8 cellular contexts compared by ENCODE assay signal in the genomic region with DNA sequence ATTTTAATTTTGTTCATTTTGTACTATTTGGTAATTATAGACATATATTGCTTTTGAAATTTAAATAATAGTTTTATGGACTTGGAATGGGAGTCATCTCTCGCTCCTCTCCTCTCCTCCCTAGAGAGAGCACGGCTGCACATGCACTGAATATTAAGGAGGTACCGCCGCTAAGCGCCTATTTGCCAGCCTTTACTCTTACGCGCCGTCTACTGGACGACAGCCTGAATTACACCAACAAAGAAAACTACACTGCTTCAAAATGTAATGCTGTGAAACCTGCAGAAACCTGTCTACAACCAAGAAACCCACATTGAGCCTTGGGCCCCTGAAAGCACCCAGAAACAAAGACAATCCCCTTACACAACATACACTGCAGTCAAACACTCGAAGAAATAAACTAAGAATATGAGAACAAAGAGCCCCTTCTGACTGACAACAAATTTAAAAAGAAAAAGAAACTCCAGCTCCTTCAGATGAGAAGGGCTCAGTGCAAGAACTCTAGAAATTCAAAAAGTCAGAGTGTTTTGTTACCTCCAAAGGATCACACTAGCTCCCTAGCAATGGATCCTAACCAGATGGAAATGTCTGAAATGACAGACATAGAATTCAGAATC.
A peak's percentile ranks its signal among the peaks of the same experiment; 100 is the strongest.
DNase-seq lines count a peak whose midpoint lies in the region; ATAC-seq, FAIRE-seq and TF ChIP-seq lines count a peak whose summit lies in the region.
"Had no signal": no experiment of that assay in that cellular context is flagged by ENCODE, and none has a peak within 500 bp of the region (broad histone marks: within the 10 kb centered on the region; RNA-seq: fewer than 3 reads in every experiment).

No MANE protein-coding gene starts in this region.

- no peak overlapping the region for H2AK5ac ChIP-seq in IMR-90 (ENCODE audit: low read depth, low read length)

- H3K9me3 ChIP-seq in IMR-90 (ENCODE audit: control insufficient read depth, insufficient read depth, low read length): no peaks in the 10 kb centered on the region
- no peaks in the 10 kb centered on the region for H3K9me3 ChIP-seq in K562 (replicated peaks; ENCODE audit: control insufficient read depth, insufficient read depth, low read depth, low read length)
- peaks cover 0 to 30% (median 0%) of the 10 kb centered on the region in 11 donors for H3K9me3 ChIP-seq in heart right ventricle
- peaks cover 0 to 4% (median 0%) of the 10 kb centered on the region in 3 donors for H3K9me3 ChIP-seq in esophagus squamous epithelium

- no peaks in the 10 kb centered on the region for H3K36me3 Mint-ChIP-seq in nephron progenitor cell (ENCODE audit: low read depth)
- H3K36me3 Mint-ChIP-seq: activated naive CD4-positive, alpha-beta T cell treated with anti-CD3 and anti-CD28 coated beads, Interleukin-2, amount 50 U/mL, for 24 hours had no signal

- no peak overlapping the region for H3K4me2 ChIP-seq in IMR-90 (ENCODE audit: low read depth, low read length)
- no peak overlapping the region for H3K4me2 ChIP-seq in K562 (ENCODE audit: insufficient read depth, low read length)

- no peak overlapping the region for H4K91ac ChIP-seq in IMR-90 (ENCODE audit: insufficient read depth, low read depth, low read length)

- no peak overlapping the region for H2BK120ac ChIP-seq in IMR-90 (ENCODE audit: low read depth, low read length)

- no peaks in the 10 kb centered on the region for H3K9me1 ChIP-seq in IMR-90 (ENCODE audit: insufficient read depth, low read length)
- no peaks in the 10 kb centered on the region for H3K9me1 ChIP-seq in K562 (ENCODE audit: control insufficient read depth, insufficient read depth, low read length)

- no peak overlapping the region for H2AK9ac ChIP-seq in IMR-90 (replicated peaks; ENCODE audit: low read depth, low read length, poor library complexity)

- no peaks in the 10 kb centered on the region for H3K4me1 Mint-ChIP-seq in nephron progenitor cell
- H3K4me1 Mint-ChIP-seq: activated naive CD4-positive, alpha-beta T cell treated with anti-CD3 and anti-CD28 coated beads, Interleukin-2, amount 50 U/mL, for 24 hours had no signal

- H3K9ac ChIP-seq in IMR-90 (ENCODE audit: low read depth, low read length) (no peak overlapping the region), K562 (ENCODE audit: insufficient read depth in 1 of 2, low read depth in 2 of 2, low read length in 2 of 2) (no peak overlapping the region)

- H2BK20ac ChIP-seq in IMR-90 (ENCODE audit: low read depth, low read length): no peak overlapping the region

- in situ Hi-C loops in IMR-90 (cut with MboI; ENCODE audit: low sequenced_read_pairs) (no loop called here), K562 (cut with MboI) (no loop called here)

- no peak overlapping the region for H3K4me3 ChIP-seq in GM12865 (ENCODE audit: low read depth, low read length)
- H3K4me3 ChIP-seq in IMR-90 (ENCODE audit: insufficient read depth, low read depth, low read length): no peak overlapping the region
- H3K4me3 ChIP-seq in K562: no peak overlapping the region
- H3K4me3 ChIP-seq in heart right ventricle: no peak overlapping the region
- no peak overlapping the region for H3K4me3 ChIP-seq in esophagus squamous epithelium

- POLR2A ChIA-PET in IMR-90 (lab: Charles Lee; ENCODE audit: unreplicated experiment): no interaction called here
- POLR2A ChIA-PET in K562 (lab: Yijun Ruan, JAX): no interaction called here

- BruUV-seq in IMR-90 (replicated peaks; lab: Mats Ljungman, UMichigan): no TSS peak
- no TSS peak for BruUV-seq in K562 (replicated peaks; lab: Mats Ljungman, UMichigan)

- no peak overlapping the region for H3K14ac ChIP-seq in IMR-90 (replicated peaks; ENCODE audit: low read depth, low read length)

- H3K56ac ChIP-seq in IMR-90 (ENCODE audit: extremely low read depth, insufficient read depth, low read length): no peak overlapping the region

- DNase-seq in GM12865 (ENCODE audit: low read depth) (peak; percentile 44), IMR-90 (peak; percentile 0), K562 (ENCODE audit: extremely low read depth in 1 of 4, low spot score in 3 of 4) (peak; percentile 7 to 26 (median 8)), nephron progenitor cell (peak; percentile 38), heart right ventricle (no peak), NCI-H226 (no peak), esophagus squamous epithelium (lab: John Stamatoyannopoulos, UW) (no peak)

- no peak overlapping the region for H2BK15ac ChIP-seq in IMR-90 (ENCODE audit: low read depth, low read length)

- H3K27ac ChIP-seq in IMR-90 (ENCODE audit: insufficient read depth, low read length) (no peak overlapping the region), K562 (ENCODE audit: extremely low read depth, low read depth, low read length) (no peak overlapping the region), heart right ventricle (no peak overlapping the region), esophagus squamous epithelium (no peak overlapping the region)

- no peaks in the 10 kb centered on the region for H3K36me3 ChIP-seq in IMR-90 (ENCODE audit: control insufficient read depth, insufficient read depth, low read length)
- H3K36me3 ChIP-seq in K562 (ENCODE audit: control insufficient read depth, insufficient read depth, low read length): no peaks in the 10 kb centered on the region
- no peaks in the 10 kb centered on the region for H3K36me3 ChIP-seq in heart right ventricle
- no peaks in the 10 kb centered on the region for H3K36me3 ChIP-seq in esophagus squamous epithelium

- 22% methylated on average over 7 of the region's 10 CpGs; no CpG with 5 or more reads in 1 of the 2 experiments for WGBS in IMR-90 (ENCODE audit: extremely low coverage in 2 of 2, insufficient read length in 1 of 2), 2 experiments
- 1% methylated on average over 10 of the region's 10 CpGs for WGBS in K562 (ENCODE audit: insufficient coverage, low coverage, missing lambda C conversion rate)
- WGBS in heart right ventricle, 2 donors: 16 to 23% methylated on average over 10 of the region's 10 CpGs
- WGBS in esophagus squamous epithelium, 2 donors: 30 to 43% methylated on average over 10 of the region's 10 CpGs

- no peak for TF ChIP-seq POLR2A in IMR-90 (IDR thresholded peaks at IDR 0.05; ENCODE audit: low read depth, low read length)
- TF ChIP-seq POLR2A in K562 (conservative IDR thresholded peaks at IDR 0.05): no peak
- TF ChIP-seq POLR2A in esophagus squamous epithelium (IDR thresholded peaks at IDR 0.05): no peak

- H4K20me1 ChIP-seq in IMR-90 (ENCODE audit: insufficient read depth, low read length) (no peaks in the 10 kb centered on the region), K562 (replicated peaks; ENCODE audit: control insufficient read depth, insufficient read depth, low read length) (no peaks in the 10 kb centered on the region)

- no peaks in the 10 kb centered on the region for H3K79me1 ChIP-seq in IMR-90 (ENCODE audit: low read depth in 1 of 2, low read length in 2 of 2)

- H3K23ac ChIP-seq in IMR-90 (ENCODE audit: low read depth, low read length): no peak overlapping the region

- no peak overlapping the region for H4K5ac ChIP-seq in IMR-90 (ENCODE audit: low read depth, low read length)

- no peak overlapping the region for H3K18ac ChIP-seq in IMR-90 (ENCODE audit: low read depth, low read length)

- no peak overlapping the region for H2BK5ac ChIP-seq in IMR-90 (ENCODE audit: low read depth, low read length, poor library complexity, severe bottlenecking)

- H3K27ac Mint-ChIP-seq in nephron progenitor cell: no peak overlapping the region
- H3K27ac Mint-ChIP-seq: activated naive CD4-positive, alpha-beta T cell treated with anti-CD3 and anti-CD28 coated beads, Interleukin-2, amount 50 U/mL, for 24 hours had no signal

- ATAC-seq in IMR-90 (ENCODE audit: low read depth) (no peak), K562 (no peak), heart right ventricle (no peak)

- H3K9me3 Mint-ChIP-seq in nephron progenitor cell: peaks cover 12% of the 10 kb centered on the region

- H4K8ac ChIP-seq in IMR-90 (ENCODE audit: low read depth in 2 of 2, low read length in 2 of 2): no peak overlapping the region

- TF ChIP-seq CTCF in GM12865 (IDR thresholded peaks at IDR 0.05; ENCODE audit: insufficient read depth, low read depth, low read length, missing control alignments) (peak; percentile 71), IMR-90 (conservative IDR thresholded peaks at IDR 0.05; ENCODE audit: low read depth, low read length) (peak; percentile 31), K562 (IDR thresholded peaks at IDR 0.05 in 2 of 3, conservative IDR thresholded peaks at IDR 0.05 in 1 of 3; ENCODE audit: insufficient read depth in 2 of 3, low read depth in 1 of 3, low read length in 3 of 3) (peak; percentile 42 to 59 (median 54); a peak in 5 of 6 replicates), nephron progenitor cell (IDR thresholded peaks at IDR 0.05) (peak; percentile 67), heart right ventricle (IDR thresholded peaks at IDR 0.05) (peak in 4 of 9 donors; percentile 28 to 41 (median 34)), esophagus squamous epithelium (IDR thresholded peaks at IDR 0.05) (peak in 1 of 6 experiments; percentile 19)

- CTCF ChIA-PET in IMR-90 (lab: Yijun Ruan, JAX) (no interaction called here), K562 (lab: Yijun Ruan, JAX; ENCODE audit: low intra/inter-chr PET ratio) (no interaction called here)

- H2AFZ ChIP-seq in IMR-90 (replicated peaks; ENCODE audit: low read length, poor library complexity): no peak overlapping the region
- no peak overlapping the region for H2AFZ ChIP-seq in K562 (ENCODE audit: low read depth, low read length)

- intact Hi-C loops in IMR-90 (cut with micrococcal nuclease) (loop anchor here (2.0 kb wide), 1 partner anchor 415 kb away; no protein-coding TSS in a partner anchor), K562 (cut with micrococcal nuclease) (no loop called here), heart right ventricle (cut with DNase I) (no loop called here), esophagus squamous epithelium (cut with DNase I) (no loop called here)

- TF ChIP-seq EP300 in K562 (IDR thresholded peaks at IDR 0.05; ENCODE audit: low read length): no peak

- H3K4me1 ChIP-seq in IMR-90 (ENCODE audit: control insufficient read depth, insufficient read depth, low read length) (no peaks in the 10 kb centered on the region), K562 (replicated peaks in 1 of 2; ENCODE audit: control insufficient read depth in 2 of 2, insufficient read depth in 2 of 2, low read length in 2 of 2) (no peaks in the 10 kb centered on the region), heart right ventricle (no peaks in the 10 kb centered on the region), esophagus squamous epithelium (no peaks in the 10 kb centered on the region)

- no peak overlapping the region for H3K4me3 Mint-ChIP-seq in nephron progenitor cell
- H3K4me3 Mint-ChIP-seq: activated naive CD4-positive, alpha-beta T cell treated with anti-CD3 and anti-CD28 coated beads, Interleukin-2, amount 50 U/mL, for 24 hours had no signal

- peak; percentile 34; the same call in 1 of the 2 replicates for TF ChIP-seq RAD21 in IMR-90 (IDR thresholded peaks at IDR 0.05; ENCODE audit: low read length)
- TF ChIP-seq RAD21 in K562 (CRISPR knock-in tag; conservative IDR thresholded peaks at IDR 0.05 in 1 of 2, IDR thresholded peaks at IDR 0.05 in 1 of 2): peak in 1 of 2 experiments; percentile 33; a peak in 2 of 4 replicates

- dilution Hi-C loops in IMR-90 (cut with HindIII; ENCODE audit: low sequenced_read_pairs, unreplicated experiment): no loop called here

- H3K27me3 ChIP-seq in IMR-90 (ENCODE audit: control insufficient read depth, insufficient read depth, low read length): no peaks in the 10 kb centered on the region
- no peaks in the 10 kb centered on the region for H3K27me3 ChIP-seq in K562 (ENCODE audit: control insufficient read depth in 2 of 2, insufficient read depth in 2 of 2, low read length in 2 of 2)
- H3K27me3 ChIP-seq in heart right ventricle: no peaks in the 10 kb centered on the region
- no peaks in the 10 kb centered on the region for H3K27me3 ChIP-seq in esophagus squamous epithelium

- no peaks in the 10 kb centered on the region for H3K79me2 ChIP-seq in K562 (ENCODE audit: control insufficient read depth, insufficient read depth, low read length)

- H3K27me3 Mint-ChIP-seq in nephron progenitor cell (ENCODE audit: low read depth, poor library complexity): no peaks in the 10 kb centered on the region
- H3K27me3 Mint-ChIP-seq: activated naive CD4-positive, alpha-beta T cell treated with anti-CD3 and anti-CD28 coated beads, Interleukin-2, amount 50 U/mL, for 24 hours had no signal

- FAIRE-seq in K562 (lab: Jason Lieb, UNC): no peak

- no peak overlapping the region for H3K4ac ChIP-seq in IMR-90 (ENCODE audit: low read depth, low read length)

Comparison
In these comparisons a context has a peak if more than half of its experiments do, and no peak if none do; other contexts are left out.
1. DNase-seq: peak in GM12865 (single experiment), IMR-90 (single experiment), K562 (4 of 4) and nephron progenitor cell (single experiment); none in heart right ventricle (0 of 2), NCI-H226 (single experiment) and esophagus squamous epithelium (single experiment).